Comparison of ENCODE assay signal across 10 cellular contexts in the genomic region with DNA sequence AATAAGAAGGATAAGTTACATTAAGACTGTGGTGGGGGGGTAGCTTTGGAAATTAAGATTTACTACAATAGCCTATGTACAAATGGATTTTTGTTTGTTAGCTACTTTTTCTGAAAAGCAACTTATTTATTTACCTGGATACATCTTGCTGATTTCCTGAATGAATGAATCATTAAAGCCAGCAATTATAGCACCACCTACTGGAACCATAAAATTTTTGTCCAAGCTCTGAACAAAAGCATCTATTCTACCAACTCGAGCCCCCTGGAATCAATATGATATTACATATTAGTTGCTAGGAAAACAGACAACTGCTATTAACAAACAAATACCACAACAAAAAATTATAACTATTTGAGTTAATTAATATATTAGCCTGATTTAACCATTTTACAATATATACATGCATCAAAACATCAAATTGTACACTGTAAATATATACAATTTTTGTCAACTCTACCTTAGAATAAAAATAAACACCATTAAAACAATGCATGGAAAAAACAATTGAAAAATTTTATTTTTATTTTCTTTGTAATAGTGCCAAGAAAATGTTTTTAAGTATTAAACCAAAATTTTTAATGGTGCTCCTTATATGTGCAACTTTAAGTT. TPM values are rescaled to one million over a fixed set of nuclear protein-coding genes. Genes with fewer than 3 reads are reported as not detected.
A peak's percentile ranks its signal among the peaks of the same experiment; 100 is the strongest.
DNase-seq lines count a peak whose midpoint lies in the region; ATAC-seq and TF ChIP-seq lines count a peak whose summit lies in the region.
"Had no signal": no experiment of that assay in that cellular context is flagged by ENCODE, and none has a peak within 500 bp of the region (broad histone marks: within the 10 kb centered on the region; RNA-seq: fewer than 3 reads in every experiment).

No MANE protein-coding gene starts in this region.

- DNase-seq in AG08396 (ENCODE audit: low spot score) (peak; percentile 18), OCI-LY7 (ENCODE audit: low spot score) (peak; percentile 36), fibroblast of mammary gland (ENCODE audit: low read depth) (peak; percentile 53), thoracic aorta (ENCODE audit: low spot score) (no peak), SKM-1 treated with dmso at 0.1 percent for 144 hours (lab: John Stamatoyannopoulos, UW; ENCODE audit: unreplicated experiment) (no peak)
- no peak for DNase-seq in activated T-cell treated with anti-CD3 and anti-CD28 coated beads, Interleukin-2, amount 50 U/mL, for 24 hours

- H2AFZ ChIP-seq in OCI-LY7 (ENCODE audit: low read length) = no peak overlapping the region

- peaks cover 38% of the 10 kb centered on the region for H3K36me3 Mint-ChIP-seq in activated T-cell treated with anti-CD3 and anti-CD28 coated beads, Interleukin-2, amount 50 U/mL, for 24 hours (ENCODE audit: low read depth)
- peaks cover 31% of the 10 kb centered on the region for H3K36me3 Mint-ChIP-seq in stimulated activated memory B cell treated with anti-CD40 and anti-IgM and Interleukin-4, amounts not matched to agents 10 μg/mL and 1 μg/mL and 100 μg/mL, for 72 hours

- H3K4me1 ChIP-seq in OCI-LY7 (ENCODE audit: insufficient read depth, low read length, poor library complexity, severe bottlenecking) (no peaks in the 10 kb centered on the region), thoracic aorta (ENCODE audit: control insufficient read depth in 1 of 2, low read depth in 2 of 2) (no peaks in the 10 kb centered on the region)

- H3K27me3 ChIP-seq in thoracic aorta (replicated peaks; ENCODE audit: insufficient read depth) = no peaks in the 10 kb centered on the region

- H3K4me2 ChIP-seq in OCI-LY7 (ENCODE audit: low read length) = no peak overlapping the region

- no peaks in the 10 kb centered on the region for H3K4me1 Mint-ChIP-seq in activated T-cell treated with anti-CD3 and anti-CD28 coated beads, Interleukin-2, amount 50 U/mL, for 24 hours (ENCODE audit: low read depth)
- no peaks in the 10 kb centered on the region for H3K4me1 Mint-ChIP-seq in stimulated activated memory B cell treated with anti-CD40 and anti-IgM and Interleukin-4, amounts not matched to agents 10 μg/mL and 1 μg/mL and 100 μg/mL, for 72 hours

- no peaks in the 10 kb centered on the region for H3K9me3 ChIP-seq in OCI-LY7 (ENCODE audit: low read length)
- no peaks in the 10 kb centered on the region for H3K9me3 ChIP-seq in thoracic aorta

- H3K9me2 ChIP-seq in OCI-LY7 (ENCODE audit: insufficient read depth, low read length) = no peaks in the 10 kb centered on the region

- intact Hi-C loops in OCI-LY7 (cut with micrococcal nuclease; ENCODE audit: unreplicated experiment) = loop anchor here (10.0 kb wide), 1 partner anchor 160 kb away; no protein-coding TSS in a partner anchor

- no peak for ATAC-seq in thoracic aorta (ENCODE audit: insufficient number of reproducible peaks, low FRiP score, low read depth)
- ATAC-seq in stimulated activated memory B cell treated with anti-CD40 and anti-IgM and Interleukin-4, amounts not matched to agents 10 μg/mL and 1 μg/mL and 100 μg/mL, for 72 hours = no peak

- peaks cover 21% of the 10 kb centered on the region for H3K36me3 ChIP-seq in OCI-LY7 (ENCODE audit: insufficient read depth, low read length)
- H3K36me3 ChIP-seq in thoracic aorta = no peaks in the 10 kb centered on the region

- H3K9me3 Mint-ChIP-seq in activated T-cell treated with anti-CD3 and anti-CD28 coated beads, Interleukin-2, amount 50 U/mL, for 24 hours = no peaks in the 10 kb centered on the region
- H3K9me3 Mint-ChIP-seq in stimulated activated memory B cell treated with anti-CD40 and anti-IgM and Interleukin-4, amounts not matched to agents 10 μg/mL and 1 μg/mL and 100 μg/mL, for 72 hours = no peaks in the 10 kb centered on the region
- H3K9me3 Mint-ChIP-seq: stimulated activated naive CD8-positive, alpha-beta T cell treated with anti-CD3 and anti-CD28 coated beads, Interleukin-15, Interleukin-2, amounts not matched to agents 100 ng/mL and 50 ng/mL, for 24 hours had no signal

- no peaks in the 10 kb centered on the region for H3K27me3 Mint-ChIP-seq in activated T-cell treated with anti-CD3 and anti-CD28 coated beads, Interleukin-2, amount 50 U/mL, for 24 hours
- H3K27me3 Mint-ChIP-seq in stimulated activated memory B cell treated with anti-CD40 and anti-IgM and Interleukin-4, amounts not matched to agents 10 μg/mL and 1 μg/mL and 100 μg/mL, for 72 hours = no peaks in the 10 kb centered on the region
- H3K27me3 Mint-ChIP-seq: stimulated activated naive CD8-positive, alpha-beta T cell treated with anti-CD3 and anti-CD28 coated beads, Interleukin-15, Interleukin-2, amounts not matched to agents 100 ng/mL and 50 ng/mL, for 24 hours had no signal

- no peaks in the 10 kb centered on the region for H3K79me2 ChIP-seq in OCI-LY7 (ENCODE audit: insufficient read depth, low read depth, low read length)

- no peak overlapping the region for H3K27ac Mint-ChIP-seq in activated T-cell treated with anti-CD3 and anti-CD28 coated beads, Interleukin-2, amount 50 U/mL, for 24 hours
- no peak overlapping the region for H3K27ac Mint-ChIP-seq in stimulated activated memory B cell treated with anti-CD40 and anti-IgM and Interleukin-4, amounts not matched to agents 10 μg/mL and 1 μg/mL and 100 μg/mL, for 72 hours
- H3K27ac Mint-ChIP-seq: stimulated activated naive CD8-positive, alpha-beta T cell treated with anti-CD3 and anti-CD28 coated beads, Interleukin-15, Interleukin-2, amounts not matched to agents 100 ng/mL and 50 ng/mL, for 24 hours had no signal

- POLR2A ChIA-PET in OCI-LY7 (lab: Charles Lee) = interaction anchor here (0.7 to 1.2 kb wide), 7 partner anchors 9 to 155 kb away, joined by 3 to 6 read pairs (median 3); no protein-coding TSS in a partner anchor

- no TSS peak for BruUV-seq in OCI-LY7 (replicated peaks; lab: Mats Ljungman, UMichigan)

- CTCF ChIA-PET in OCI-LY7 (lab: Charles Lee; ENCODE audit: unreplicated experiment) = interaction anchor here (0.6 to 1.1 kb wide), 4 partner anchors 15 to 655 kb away, joined by 3 to 5 read pairs (median 4); a partner anchor contains a TSS

- TF ChIP-seq CTCF in GM12875 (IDR thresholded peaks at IDR 0.05; ENCODE audit: borderline replicate concordance, insufficient read depth, low read depth, low read length) (peak; percentile 37; the same call in 1 of the 2 replicates), OCI-LY7 (conservative IDR thresholded peaks at IDR 0.05; ENCODE audit: low read length) (peak; percentile 92), fibroblast of mammary gland (conservative IDR thresholded peaks at IDR 0.05; ENCODE audit: control insufficient read depth, insufficient read depth, low read depth, low read length) (peak; percentile 62), thoracic aorta (IDR thresholded peaks at IDR 0.05) (peak; percentile 47)

- H3K4me3 ChIP-seq in GM12875 (ENCODE audit: low read depth, low read length) (no peak overlapping the region), OCI-LY7 (ENCODE audit: low read depth, low read length, poor library complexity, severe bottlenecking) (no peak overlapping the region), fibroblast of mammary gland (ENCODE audit: control insufficient read depth, low read depth, low read length) (no peak overlapping the region), thoracic aorta (no peak overlapping the region)

- no peaks in the 10 kb centered on the region for H4K20me1 ChIP-seq in OCI-LY7 (ENCODE audit: insufficient read depth, low read length)

- no peak overlapping the region for H3K4me3 Mint-ChIP-seq in activated T-cell treated with anti-CD3 and anti-CD28 coated beads, Interleukin-2, amount 50 U/mL, for 24 hours
- no peak overlapping the region for H3K4me3 Mint-ChIP-seq in stimulated activated memory B cell treated with anti-CD40 and anti-IgM and Interleukin-4, amounts not matched to agents 10 μg/mL and 1 μg/mL and 100 μg/mL, for 72 hours
- H3K4me3 Mint-ChIP-seq: stimulated activated naive CD8-positive, alpha-beta T cell treated with anti-CD3 and anti-CD28 coated beads, Interleukin-15, Interleukin-2, amounts not matched to agents 100 ng/mL and 50 ng/mL, for 24 hours had no signal

- H3K27ac ChIP-seq in OCI-LY7 (ENCODE audit: low read depth, low read length, poor library complexity, severe bottlenecking) (no peak overlapping the region), thoracic aorta (no peak overlapping the region)
- H3K27ac ChIP-seq: epithelial cell of prostate had no signal

RNA-seq across cellular contexts. Expression of a gene that starts 15.3 kb away (rescaled TPM):
- 5.0 and 5.8 TPM in 2 replicates for total RNA-seq in OCI-LY7 (2014; rRNA removed; shearing (Covaris generic))
- total RNA-seq in OCI-LY7 (2022) (13.0 and 15.9 TPM in 2 replicates), thoracic aorta (1 to 10 TPM; 3.4 to 5.9 TPM)

Comparison
In these comparisons a context has a peak if more than half of its experiments do, and no peak if none do; other contexts are left out.
1. DNase-seq: peak in AG08396 (single experiment), OCI-LY7 (single experiment) and fibroblast of mammary gland (single experiment); none in thoracic aorta (single experiment), SKM-1 treated with dmso at 0.1 percent for 144 hours (single experiment) and activated T-cell treated with anti-CD3 and anti-CD28 coated beads, Interleukin-2, amount 50 U/mL, for 24 hours (single experiment).
2. CTCF ChIP-seq: peak in every context shown above with its lines; median percentile 92 in OCI-LY7; 62 in fibroblast of mammary gland; 47 in thoracic aorta; 37 in GM12875.